8 cellular contexts compared by ENCODE assay signal in the genomic region with DNA sequence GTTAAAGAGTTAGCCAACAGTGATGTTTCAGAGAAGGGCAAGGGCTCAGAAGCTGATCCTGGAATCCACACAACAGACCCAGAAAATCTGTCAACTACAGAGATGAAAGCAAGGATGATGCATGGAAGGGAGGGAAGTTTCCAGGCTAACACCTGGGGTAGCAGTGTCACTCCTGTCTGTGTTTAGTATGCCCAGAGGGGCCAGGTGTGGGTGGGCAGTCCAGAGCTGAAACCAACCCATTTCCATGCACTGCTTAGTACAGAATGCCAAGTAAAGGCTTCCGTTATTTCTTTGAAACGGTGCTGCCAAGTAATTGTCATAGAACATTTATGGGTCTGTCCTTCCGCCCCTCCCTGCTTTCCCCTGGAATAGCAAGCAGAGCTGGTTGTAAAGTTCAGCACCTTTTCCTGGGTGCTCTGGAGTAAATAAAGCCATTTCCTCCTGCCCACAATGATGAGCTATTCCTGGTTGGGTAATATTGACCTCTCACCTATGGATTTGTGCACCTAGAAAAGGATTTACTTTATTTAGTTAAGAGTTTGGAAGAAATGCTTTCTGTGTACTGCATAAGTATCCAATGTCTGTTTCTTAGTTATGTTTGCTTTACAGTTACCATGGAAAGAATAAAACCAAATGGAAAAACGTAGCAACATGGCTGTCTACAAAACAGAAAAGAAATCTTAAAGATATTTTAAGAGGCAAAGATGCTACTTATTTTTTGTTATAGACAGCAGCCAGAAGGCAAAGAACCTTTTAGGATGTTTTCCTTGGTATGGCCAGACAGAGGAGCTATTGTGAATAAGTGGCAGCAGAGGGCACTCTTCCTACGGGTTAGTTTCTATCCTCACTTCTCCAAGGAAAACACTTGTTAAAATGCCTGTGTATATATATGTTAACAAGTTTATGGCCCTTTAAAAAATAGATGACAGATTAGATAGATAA.
A peak's percentile ranks its signal among the peaks of the same experiment; 100 is the strongest.
DNase-seq lines count a peak whose midpoint lies in the region; FAIRE-seq and TF ChIP-seq lines count a peak whose summit lies in the region.
"Not testable (repeated sequence)": the region's sequence is repeated elsewhere in the genome, so short reads cannot be mapped to it uniquely, and the experiment has no call there.

No MANE protein-coding gene starts in this region.

- peak; percentile 47 for DNase-seq in COLO829 (ENCODE audit: low spot score)
- peak; percentile 17 for DNase-seq in H54 (ENCODE audit: insufficient read length, low spot score)
- DNase-seq in NCI-H1694 (lab: John Stamatoyannopoulos, UW) = peak; percentile 19
- peak; percentile 24 to 87 for DNase-seq in PC-9
- peak; percentile 48 for DNase-seq in astrocyte of the spinal cord (ENCODE audit: low read depth, low spot score)
- DNase-seq in fibroblast of villous mesenchyme (ENCODE audit: low read depth) = peak; percentile 54
- peak; percentile 56 to 59 for DNase-seq in lung microvascular endothelial cell (ENCODE audit: low read depth in 2 of 2)
- peak; percentile 81 for DNase-seq in superior temporal gyrus (ENCODE audit: extremely low spot score)

- POLR2A ChIA-PET in PC-9 (lab: Charles Lee; ENCODE audit: unreplicated experiment) = interaction anchor here (0.5 to 0.7 kb wide), 3 partner anchors 42 to 714 kb away, joined by 3 read pairs; no protein-coding TSS in a partner anchor

- H3K4me1 ChIP-seq in PC-9 (replicated peaks; ENCODE audit: insufficient read depth) = peaks cover 22% of the 10 kb centered on the region

- in situ Hi-C loops in astrocyte of the spinal cord (cut with HindIII; ENCODE audit: low sequenced_read_pairs) = not testable (repeated sequence)

- H3F3A ChIP-seq in PC-9 (ENCODE audit: insufficient read depth, low read depth) = peaks cover 12% of the 10 kb centered on the region

- not testable (repeated sequence) for H4K20me1 ChIP-seq in PC-9 (ENCODE audit: insufficient read depth)

- TF ChIP-seq CTCF in PC-9 (conservative IDR thresholded peaks at IDR 0.05) (peak; percentile 90), astrocyte of the spinal cord (IDR thresholded peaks at IDR 0.05; ENCODE audit: low read depth, low read length) (peak; percentile 57), fibroblast of villous mesenchyme (IDR thresholded peaks at IDR 0.05; ENCODE audit: insufficient read depth, low read depth, low read length) (peak; percentile 53)

- FAIRE-seq in H54 (lab: Jason Lieb, UNC) = peak; percentile 45

- H2AFZ ChIP-seq in PC-9 = not testable (repeated sequence)

- BruUV-seq in PC-9 (replicated peaks; lab: Mats Ljungman, UMichigan) = not testable (repeated sequence)

- CTCF ChIA-PET in PC-9 (lab: Charles Lee) = interaction anchor here (0.6 to 1.1 kb wide), 7 partner anchors 11 to 426 kb away, joined by 3 to 4 read pairs (median 3); a partner anchor contains a TSS

- not testable (repeated sequence) for H3K9me2 ChIP-seq in PC-9 (ENCODE audit: insufficient read depth)

- peak overlapping the region; percentile 34 for H3K4me2 ChIP-seq in PC-9

- not testable (repeated sequence) for H3K4me3 ChIP-seq in PC-9; astrocyte of the spinal cord (ENCODE audit: low read depth, low read length); fibroblast of villous mesenchyme (ENCODE audit: low read depth, low read length)

- intact Hi-C loops in PC-9 (cut with micrococcal nuclease; ENCODE audit: unreplicated experiment) = loop anchor here (1.0 to 10.0 kb wide), 4 partner anchors 237 to 929 kb away; no protein-coding TSS in a partner anchor

- TF ChIP-seq POLR2A in H54 (IDR thresholded peaks at IDR 0.05; ENCODE audit: low read depth, low read length) = not testable (repeated sequence)

- H3K27ac ChIP-seq in PC-9 = peak overlapping the region; percentile 10; the same call in 1 of the 2 replicates

- H3K27me3 ChIP-seq in PC-9 (ENCODE audit: insufficient read depth, low read depth) = not testable (repeated sequence)

- H3K9me3 ChIP-seq in PC-9 (ENCODE audit: insufficient read depth, low read depth) = not testable (repeated sequence)

- H3K79me2 ChIP-seq in PC-9 (ENCODE audit: low read depth) = not testable (repeated sequence)

- H3K36me3 ChIP-seq in PC-9 (ENCODE audit: low read depth) = not testable (repeated sequence)

Comparison
In these comparisons a context has a peak if more than half of its experiments do, and no peak if none do; other contexts are left out.
1. DNase-seq: peak in every context shown above with its lines; median percentile 81 in superior temporal gyrus; 58 in lung microvascular endothelial cell; 56 in PC-9; 54 in fibroblast of villous mesenchyme; 48 in astrocyte of the spinal cord; 47 in COLO829; 19 in NCI-H1694; 17 in H54.